2 cellular contexts compared by ENCODE assay signal in genomic region chr17:56593741-56594527, GRCh38.
TF ChIP-seq lines count a peak whose summit lies in the region.

No MANE protein-coding gene starts in this region.

TF ChIP-seq in IMR-90, 13 proteins besides CTCF, POLR2A, EP300 and RAD21:
- TF ChIP-seq SMC3 (IDR thresholded peaks at IDR 0.05; ENCODE audit: low read depth, low read length) = 0 out of 2 replicates have a peak, but pooled peaks have one; percentile 2
- TF ChIP-seq NFE2L2 (IDR thresholded peaks at IDR 0.05; ENCODE audit: low read depth, low read length) = no peak

TF ChIP-seq in K562, 482 proteins besides CTCF, POLR2A, EP300 and RAD21:
- no peak for TF ChIP-seq TAF1 (IDR thresholded peaks at IDR 0.05; ENCODE audit: control insufficient read depth, extremely low read depth, insufficient read depth, low read length, severe bottlenecking)
- peak; percentile 11 for TF ChIP-seq PCBP1 (IDR thresholded peaks at IDR 0.05; ENCODE audit: low read depth, low read length, poor library complexity, severe bottlenecking)
